ENCODE assay signal across 22 cellular contexts in the genomic region with DNA sequence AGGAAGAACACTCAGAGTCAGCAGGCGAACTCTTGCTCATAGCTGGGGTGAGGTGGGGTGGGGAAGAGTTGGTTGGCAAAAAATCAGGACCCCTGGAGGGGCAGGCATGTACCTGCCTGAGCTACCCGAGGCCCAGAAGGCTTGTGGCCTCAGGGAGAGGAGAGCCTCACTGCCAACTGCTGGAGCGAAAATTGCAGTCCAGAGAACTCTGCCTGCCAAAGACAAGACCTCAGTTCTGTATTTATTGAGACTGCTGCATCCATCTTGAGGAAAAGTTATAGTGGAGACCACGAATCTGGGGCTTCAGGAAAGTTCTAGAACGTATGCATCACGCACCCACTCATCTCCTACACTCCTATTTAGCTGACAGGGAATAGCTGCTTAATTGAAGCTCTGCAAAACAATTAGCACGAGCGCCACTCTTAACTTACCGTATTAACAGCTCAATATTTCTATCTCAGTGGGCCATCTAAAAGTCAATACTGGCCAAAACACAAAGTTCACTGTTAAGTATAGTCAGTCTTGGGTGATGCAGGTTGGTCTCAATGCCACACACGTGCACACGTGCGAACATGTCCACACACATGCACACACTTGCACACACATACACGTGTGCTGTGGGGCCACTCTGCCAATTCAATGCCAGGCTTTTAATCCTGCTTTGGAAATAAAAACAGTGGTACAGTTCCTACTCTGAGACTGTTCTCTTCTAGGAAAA.
DNase-seq lines count a peak whose midpoint lies in the region; ATAC-seq, FAIRE-seq and TF ChIP-seq lines count a peak whose summit lies in the region.
"Had no signal": no experiment of that assay in that cellular context is flagged by ENCODE, and none has a peak within 500 bp of the region (broad histone marks: within the 10 kb centered on the region; RNA-seq: fewer than 3 reads in every experiment).

No MANE protein-coding gene starts in this region.

- H3K36me3 ChIP-seq in pancreas = peaks cover 6 to 17% (median 7%) of the 10 kb centered on the region in 3 donors

- intact Hi-C loops in pancreas (cut with DNase I) = loop anchor here in 1 of 3 donors (10.0 kb wide), 1 partner anchor 203 kb away; no protein-coding TSS in a partner anchor

- H3K4me3 ChIP-seq in pancreas = no peak overlapping the region
- H3K4me3 ChIP-seq: Peyer's patch, SK-N-MC, tibial nerve had no signal

- H3K27ac ChIP-seq in foreskin keratinocyte = no peak overlapping the region
- peak overlapping the region; percentile 44 to 67 (median 51) for H3K27ac ChIP-seq in pancreas
- H3K27ac ChIP-seq: Peyer's patch, SK-N-MC, tibial nerve had no signal

- H3K9me3 ChIP-seq in pancreas = no peaks in the 10 kb centered on the region
- H3K9me3 ChIP-seq: Peyer's patch, tibial nerve had no signal

- H3K4me1 ChIP-seq in foreskin keratinocyte = no peaks in the 10 kb centered on the region
- H3K4me1 ChIP-seq in pancreas = peaks cover 42 to 69% (median 52%) of the 10 kb centered on the region in 3 donors

- DNase-seq in COR-L47 (lab: John Stamatoyannopoulos, UW) = peak; percentile 57
- peak; percentile 72 for DNase-seq in NCI-H69 (lab: John Stamatoyannopoulos, UW)
- DNase-seq in foreskin keratinocyte = no peak
- no peak for DNase-seq in pancreas
- no peak for DNase-seq in NCI-H146 (lab: John Stamatoyannopoulos, UW)
- DNase-seq in RPMI8226 = no peak
- DNase-seq: activated CD4-positive, CD25-positive, alpha-beta regulatory T cell; activated T-cell treated with anti-CD3 and anti-CD28 coated beads, Interleukin-2, amount 50 U/mL, for 72 hours; CD8-positive, alpha-beta memory T cell; glutamatergic neuron; NCI-H1694 treated with DMSO at 0.1 percent for 48 hours; NCI-H226; Peyer's patch; stimulated activated CD4-positive, alpha-beta T cell treated with anti-CD3 and anti-CD28 coated beads, Interleukin-1b, Interleukin-23, amount 100 ng/mL, for 48 hours; stimulated activated naive CD4-positive, alpha-beta T cell had no signal

- no peak for FAIRE-seq in pancreas (lab: Jason Lieb, UNC)
- FAIRE-seq: astrocyte, colon, H1 had no signal

- 16 to 18% methylated on average over 13 of the region's 13 CpGs for WGBS in pancreas, 2 donors

- ATAC-seq in foreskin keratinocyte = peak; percentile 50
- ATAC-seq in pancreas = peak; percentile 40 to 66 (median 46)
- no peak for ATAC-seq in GM21390 (IDR thresholded peaks at IDR 0.05; ENCODE audit: unreplicated experiment)
- ATAC-seq in GM21381 (IDR thresholded peaks at IDR 0.05; ENCODE audit: unreplicated experiment) = no peak
- ATAC-seq: activated T-cell treated with anti-CD3 and anti-CD28 coated beads, Interleukin-2, amount 50 U/mL, for 72 hours had no signal

- H3K27me3 ChIP-seq in foreskin keratinocyte (no peaks in the 10 kb centered on the region), pancreas (no peaks in the 10 kb centered on the region)
- H3K27me3 ChIP-seq: Peyer's patch, tibial nerve had no signal

- TF ChIP-seq CTCF in foreskin keratinocyte (conservative IDR thresholded peaks at IDR 0.05) = no peak
- TF ChIP-seq CTCF in pancreas (IDR thresholded peaks at IDR 0.05) = no peak

Comparison
In these comparisons a context has a peak if more than half of its experiments do, and no peak if none do; other contexts are left out.
1. DNase-seq: peak in COR-L47 (single experiment) and NCI-H69 (single experiment); none in foreskin keratinocyte (0 of 2), pancreas (0 of 6), NCI-H146 (single experiment) and RPMI8226 (single experiment).
2. ATAC-seq: peak in foreskin keratinocyte (single experiment) and pancreas (4 of 4); none in GM21390 (single experiment) and GM21381 (single experiment).